Comparison of ENCODE assay signal across 1 cellular context in genomic region chr16:75288181-75288580, GRCh38.
TF ChIP-seq lines count a peak whose summit lies in the region.

No MANE protein-coding gene starts in this region.

TF ChIP-seq in GM23338, 12 proteins besides CTCF, POLR2A, EP300 and RAD21:
- TF ChIP-seq ZNF462 (CRISPR knock-in tag; IDR thresholded peaks at IDR 0.05) (no peak), EZH2 (IDR thresholded peaks at IDR 0.05; ENCODE audit: low read depth, unreplicated experiment) (no peak), ZNF331 (CRISPR knock-in tag; IDR thresholded peaks at IDR 0.05; ENCODE audit: low read depth) (no peak), CREB1 (CRISPR knock-in tag; IDR thresholded peaks at IDR 0.05; ENCODE audit: low read depth) (no peak), STAT1 (IDR thresholded peaks at IDR 0.05; ENCODE audit: unreplicated experiment) (no peak), EZH2phosphoT487 (IDR thresholded peaks at IDR 0.05; ENCODE audit: unreplicated experiment) (no peak), POLR2AphosphoS5 (IDR thresholded peaks at IDR 0.05; ENCODE audit: low read depth) (no peak), ZNF114 (CRISPR knock-in tag; IDR thresholded peaks at IDR 0.05) (no peak), JUNB (IDR thresholded peaks at IDR 0.05; ENCODE audit: unreplicated experiment) (no peak), REST (IDR thresholded peaks at IDR 0.05; ENCODE audit: unreplicated experiment) (no peak), NANOG (IDR thresholded peaks at IDR 0.05; ENCODE audit: borderline replicate concordance) (no peak), ETS1 (IDR thresholded peaks at IDR 0.05) (no peak)
